Comparison of ENCODE assay signal across 15 cellular contexts in genomic region chr4:87734936-87735335, GRCh38.
DNase-seq lines count a peak whose midpoint lies in the region; ATAC-seq and TF ChIP-seq lines count a peak whose summit lies in the region.
"Had no signal": no experiment of that assay in that cellular context is flagged by ENCODE, and none has a peak within 500 bp of the region (broad histone marks: within the 10 kb centered on the region; RNA-seq: fewer than 3 reads in every experiment).

No MANE protein-coding gene starts in this region.

- H3K4me2 ChIP-seq in trophoblast cell (ENCODE audit: low read length): no peak overlapping the region

- H2AK5ac ChIP-seq in trophoblast cell (ENCODE audit: low read length): no peak overlapping the region

- no peak overlapping the region for H3K4me3 Mint-ChIP-seq in activated CD8-positive, alpha-beta T cell treated with anti-CD3 and anti-CD28 coated beads, Interleukin-2, amount 10 ng/mL, durations not matched to agents 7 days and 5 days

- H3K27me3 ChIP-seq in trophoblast cell (ENCODE audit: insufficient read depth, low read length) (no peaks in the 10 kb centered on the region), dorsolateral prefrontal cortex (no peaks in the 10 kb centered on the region)

- no peak overlapping the region for H2BK120ac ChIP-seq in trophoblast cell (ENCODE audit: insufficient read depth, low read length, poor library complexity)

- H3K9me3 ChIP-seq in trophoblast cell (ENCODE audit: insufficient read depth, low read depth, low read length): no peaks in the 10 kb centered on the region
- H3K9me3 ChIP-seq: Caco-2 had no signal

- intact Hi-C loops in dorsolateral prefrontal cortex (cut with DNase I): no loop called here

- no peak overlapping the region for H3K4me3 ChIP-seq in trophoblast cell (ENCODE audit: low read depth, low read length)
- no peak overlapping the region for H3K4me3 ChIP-seq in dorsolateral prefrontal cortex

- no peak overlapping the region for H2BK5ac ChIP-seq in trophoblast cell (ENCODE audit: low read depth, low read length, poor library complexity)

- DNase-seq in DMS53 treated with DMSO at 0.1 percent for 48 hours (lab: John Stamatoyannopoulos, UW; ENCODE audit: unreplicated experiment) (peak; percentile 40), M059J (ENCODE audit: low read depth) (peak; percentile 9), epithelial cell of prostate (ENCODE audit: low read depth, low spot score) (peak; percentile 33), trophoblast cell (no peak), nucleus accumbens (lab: John Stamatoyannopoulos, UW) (no peak), dorsolateral prefrontal cortex (no peak)
- DNase-seq in activated CD8-positive, alpha-beta T cell treated with anti-CD3 and anti-CD28 coated beads, Interleukin-2, amount 10 ng/mL, durations not matched to agents 7 days and 5 days: no peak
- DNase-seq: AML-193, Caco-2, DMS79 treated with DMSO at 0.1 percent for 48 hours, GF-D8, NCI-H146, NCI-H2081 treated with DMSO at 0.1 percent for 48 hours, NCI-H748 treated with DMSO at 0.1 percent for 48 hours had no signal

- no peak for TF ChIP-seq CTCF in dorsolateral prefrontal cortex (IDR thresholded peaks at IDR 0.05 in 54 of 56, conservative IDR thresholded peaks at IDR 0.05 in 2 of 56; ENCODE audit: low read depth in 1 of 56, partially characterized antibody in 56 of 56)

- H3K18ac ChIP-seq in trophoblast cell (ENCODE audit: low read length): no peak overlapping the region

- H2AFZ ChIP-seq in trophoblast cell (ENCODE audit: insufficient read depth, low read length, poor library complexity): no peak overlapping the region

- no peak overlapping the region for H3K27ac Mint-ChIP-seq in activated CD8-positive, alpha-beta T cell treated with anti-CD3 and anti-CD28 coated beads, Interleukin-2, amount 10 ng/mL, durations not matched to agents 7 days and 5 days

- H3K4me1 Mint-ChIP-seq in activated CD8-positive, alpha-beta T cell treated with anti-CD3 and anti-CD28 coated beads, Interleukin-2, amount 10 ng/mL, durations not matched to agents 7 days and 5 days (ENCODE audit: low read depth): no peaks in the 10 kb centered on the region

- no peak overlapping the region for H3K9ac ChIP-seq in trophoblast cell (ENCODE audit: low read length)

- H3K4ac ChIP-seq in trophoblast cell (ENCODE audit: low read depth, low read length): no peak overlapping the region

- H3K79me1 ChIP-seq in trophoblast cell (ENCODE audit: low read length): no peaks in the 10 kb centered on the region

- no peaks in the 10 kb centered on the region for H3K79me2 ChIP-seq in trophoblast cell (ENCODE audit: control insufficient read depth, insufficient read depth, low read length, poor library complexity)

- no peak overlapping the region for H3K14ac ChIP-seq in trophoblast cell (ENCODE audit: low read length)

- CTCF ChIA-PET in activated CD8-positive, alpha-beta T cell treated with anti-CD3 and anti-CD28 coated beads, Interleukin-2, amount 10 ng/mL, durations not matched to agents 7 days and 5 days (lab: Charles Lee): no interaction called here

- no peaks in the 10 kb centered on the region for H3K4me1 ChIP-seq in trophoblast cell (ENCODE audit: control insufficient read depth in 1 of 2, insufficient read depth in 2 of 2, low read length in 2 of 2)
- H3K4me1 ChIP-seq: Caco-2 had no signal

- H3K27ac ChIP-seq in epithelial cell of prostate (no peak overlapping the region), trophoblast cell (ENCODE audit: low read depth, low read length) (no peak overlapping the region), dorsolateral prefrontal cortex (no peak overlapping the region)

- H2BK12ac ChIP-seq in trophoblast cell (ENCODE audit: low read length): no peak overlapping the region

- H3K36me3 Mint-ChIP-seq in activated CD8-positive, alpha-beta T cell treated with anti-CD3 and anti-CD28 coated beads, Interleukin-2, amount 10 ng/mL, durations not matched to agents 7 days and 5 days (ENCODE audit: low read depth): no peaks in the 10 kb centered on the region

- H4K12ac ChIP-seq in trophoblast cell (ENCODE audit: low read depth, low read length): no peak overlapping the region

- no peaks in the 10 kb centered on the region for H3K36me3 ChIP-seq in trophoblast cell (ENCODE audit: control insufficient read depth in 1 of 2, insufficient read depth in 2 of 2, low read length in 2 of 2)

- POLR2A ChIA-PET in activated CD8-positive, alpha-beta T cell treated with anti-CD3 and anti-CD28 coated beads, Interleukin-2, amount 10 ng/mL, durations not matched to agents 7 days and 5 days (lab: Charles Lee): no interaction called here

- H4K91ac ChIP-seq in trophoblast cell (ENCODE audit: low read depth, low read length): no peak overlapping the region

- WGBS in trophoblast cell (ENCODE audit: extremely low coverage, insufficient coverage, insufficient read length): no CpG with 5 or more reads among the region's 4 CpGs

- H3K27me3 Mint-ChIP-seq in activated CD8-positive, alpha-beta T cell treated with anti-CD3 and anti-CD28 coated beads, Interleukin-2, amount 10 ng/mL, durations not matched to agents 7 days and 5 days (ENCODE audit: low read depth): no peaks in the 10 kb centered on the region

- no peaks in the 10 kb centered on the region for H3K9me3 Mint-ChIP-seq in activated CD8-positive, alpha-beta T cell treated with anti-CD3 and anti-CD28 coated beads, Interleukin-2, amount 10 ng/mL, durations not matched to agents 7 days and 5 days (ENCODE audit: insufficient read depth)

- no peak overlapping the region for H4K8ac ChIP-seq in trophoblast cell (ENCODE audit: low read depth, low read length)

- peak overlapping the region; percentile 78 for H3K23ac ChIP-seq in trophoblast cell (ENCODE audit: low read length)

- no peak for ATAC-seq in HG03520 (IDR thresholded peaks at IDR 0.05; ENCODE audit: unreplicated experiment)
- ATAC-seq in activated CD8-positive, alpha-beta T cell treated with anti-CD3 and anti-CD28 coated beads, Interleukin-2, amount 10 ng/mL, durations not matched to agents 7 days and 5 days: no peak

Comparison
In these comparisons a context has a peak if more than half of its experiments do, and no peak if none do; other contexts are left out.
1. DNase-seq: peak in DMS53 treated with DMSO at 0.1 percent for 48 hours (single experiment), M059J (single experiment) and epithelial cell of prostate (single experiment); none in trophoblast cell (0 of 2), nucleus accumbens (0 of 56), activated CD8-positive, alpha-beta T cell treated with anti-CD3 and anti-CD28 coated beads, Interleukin-2, amount 10 ng/mL, durations not matched to agents 7 days and 5 days (single experiment) and dorsolateral prefrontal cortex (0 of 10).